24 cellular contexts compared by ENCODE assay signal in genomic region chr9:136379401-136379800, GRCh38.
"Had no signal": no experiment of that assay in that cellular context is flagged by ENCODE, and none has a peak within 500 bp of the region (broad histone marks: within the 10 kb centered on the region; RNA-seq: fewer than 3 reads in every experiment).

No MANE protein-coding gene starts in this region.

- H2AFZ ChIP-seq: hepatocyte had no signal

- H3K27me3 ChIP-seq: hepatocyte, left lung had no signal

- DNase-seq: hippocampal formation; hypothalamus; immature natural killer cell; islet precursor cell; kidney glomerular epithelial cell; left cardiac atrium; left colon; left lung; left ventricle myocardium inferior; lower lobe of right lung; mammary epithelial cell; mesenchymal stem cell; mesendoderm; midbrain; mucosa of descending colon; naive B cell; naive thymus-derived CD4-positive, alpha-beta T cell had no signal

- H3K4me3 Mint-ChIP-seq: immature natural killer cell; memory B cell; mesothelial cell of epicardium; naive B cell; naive thymus-derived CD4-positive, alpha-beta T cell had no signal

- ATAC-seq: left colon; left lung; lower lobe of right lung; mucosa of descending colon; naive thymus-derived CD4-positive, alpha-beta T cell had no signal

- H3K27ac ChIP-seq: hepatocyte, left lung, left ventricle myocardium inferior, lower lobe of right lung had no signal

- H3K27ac Mint-ChIP-seq: immature natural killer cell; memory B cell; mesothelial cell of epicardium; naive B cell; naive thymus-derived CD4-positive, alpha-beta T cell had no signal

- H3K4me1 ChIP-seq: left lung, lower lobe of right lung had no signal

- H3K4me1 Mint-ChIP-seq: memory B cell, mesothelial cell of epicardium had no signal

- H3K9me3 Mint-ChIP-seq: immature natural killer cell; memory B cell; mesothelial cell of epicardium; naive B cell; naive thymus-derived CD4-positive, alpha-beta T cell had no signal

- H3K4me2 ChIP-seq: hepatocyte had no signal

- H3K4me3 ChIP-seq: hepatocyte, left lung, left ventricle myocardium inferior, lower lobe of right lung, lung, mucosa of descending colon had no signal

- H3K79me2 ChIP-seq: hepatocyte had no signal

- FAIRE-seq: islet of Langerhans, keratinocyte, kidney had no signal

- H3K9me3 ChIP-seq: left lung, left ventricle myocardium inferior, lower lobe of right lung, mucosa of descending colon had no signal

- H3K27me3 Mint-ChIP-seq: memory B cell; naive B cell; naive thymus-derived CD4-positive, alpha-beta T cell had no signal
